In genomic region chr4:11537846-11538245, GRCh38 we compare ENCODE assay signal across 24 cellular contexts.
DNase-seq lines count a peak whose midpoint lies in the region; ATAC-seq lines count a peak whose summit lies in the region.
"Had no signal": no experiment of that assay in that cellular context is flagged by ENCODE, and none has a peak within 500 bp of the region (broad histone marks: within the 10 kb centered on the region; RNA-seq: fewer than 3 reads in every experiment).

No MANE protein-coding gene starts in this region.

- no peak overlapping the region for H3K27ac Mint-ChIP-seq in memory B cell
- H3K27ac Mint-ChIP-seq: activated CD4-positive, alpha-beta T cell treated with anti-CD3 and anti-CD28 coated beads, Interleukin-2, amount 10 ng/mL, durations not matched to agents 7 days and 5 days; CD4-positive, alpha-beta T cell had no signal

- peak; percentile 88 for ATAC-seq in GM18861 (IDR thresholded peaks at IDR 0.05; ENCODE audit: unreplicated experiment)
- peak; percentile 78 for ATAC-seq in GM21526 (IDR thresholded peaks at IDR 0.05; ENCODE audit: low FRiP score, unreplicated experiment)
- ATAC-seq in HG03432 (IDR thresholded peaks at IDR 0.05; ENCODE audit: unreplicated experiment): peak; percentile 79
- peak; percentile 93 for ATAC-seq in memory B cell (ENCODE audit: low read depth)
- ATAC-seq in GM21723 (IDR thresholded peaks at IDR 0.05; ENCODE audit: unreplicated experiment): no peak
- no peak for ATAC-seq in HG03135 (IDR thresholded peaks at IDR 0.05; ENCODE audit: unreplicated experiment)
- ATAC-seq: left cardiac atrium; stimulated activated naive CD8-positive, alpha-beta T cell treated with anti-CD3 and anti-CD28 coated beads, Interleukin-15, Interleukin-2, amounts not matched to agents 100 U/mL and 50 U/mL, for 24 hours had no signal

- DNase-seq in memory B cell (ENCODE audit: low spot score in 2 of 2) (no peak), occipital lobe (lab: John Stamatoyannopoulos, UW) (no peak)
- no peak for DNase-seq in activated CD8-positive, alpha-beta memory T cell treated with anti-CD3 and anti-CD28 coated beads for 24 hours
- DNase-seq: activated CD4-positive, alpha-beta T cell treated with anti-CD3 and anti-CD28 coated beads, Interleukin-2, amount 10 ng/mL, durations not matched to agents 7 days and 5 days; activated effector memory CD4-positive, alpha-beta T cell treated with Interleukin-2 at 50 U/mL for 16 hours; CD4-positive, alpha-beta T cell; DMS 273 treated with DMSO at 0.1 percent for 48 hours; GM23248; head of caudate nucleus; Karpas-422; left cardiac atrium; mesenchymal stem cell; NCI-H1105 treated with DMSO at 0.1 percent for 48 hours; NCI-H2081 treated with DMSO at 0.1 percent for 48 hours; NK-92 treated with Interleukin-12 subunit alpha and Interleukin-12 subunit beta, amount 100 ng/mL, for 24 hours; stimulated activated CD4-positive, alpha-beta T cell treated with anti-CD3 and anti-CD28 coated beads, Interleukin-2, amount 100 ng/mL, for 48 hours; stimulated activated naive CD8-positive, alpha-beta T cell treated with anti-CD3 and anti-CD28 coated beads, Interleukin-15, Interleukin-2, amounts not matched to agents 100 U/mL and 50 U/mL, for 24 hours; T-helper 2 cell; thyroid gland had no signal

- peaks cover 5% of the 10 kb centered on the region for H3K4me1 Mint-ChIP-seq in memory B cell
- H3K4me1 Mint-ChIP-seq: activated CD4-positive, alpha-beta T cell treated with anti-CD3 and anti-CD28 coated beads, Interleukin-2, amount 10 ng/mL, durations not matched to agents 7 days and 5 days had no signal

- H3K36me3 Mint-ChIP-seq in memory B cell: no peaks in the 10 kb centered on the region

- no peaks in the 10 kb centered on the region for H3K9me3 Mint-ChIP-seq in memory B cell
- H3K9me3 Mint-ChIP-seq: CD4-positive, alpha-beta T cell had no signal

- H3K27me3 Mint-ChIP-seq in memory B cell: peaks cover 9% of the 10 kb centered on the region
- H3K27me3 Mint-ChIP-seq: activated CD4-positive, alpha-beta T cell treated with anti-CD3 and anti-CD28 coated beads, Interleukin-2, amount 10 ng/mL, durations not matched to agents 7 days and 5 days; CD4-positive, alpha-beta T cell had no signal

- no peak overlapping the region for H3K4me3 Mint-ChIP-seq in memory B cell
- H3K4me3 Mint-ChIP-seq: activated CD4-positive, alpha-beta T cell treated with anti-CD3 and anti-CD28 coated beads, Interleukin-2, amount 10 ng/mL, durations not matched to agents 7 days and 5 days; CD4-positive, alpha-beta T cell had no signal

Comparison
In these comparisons a context has a peak if more than half of its experiments do, and no peak if none do; other contexts are left out.
1. ATAC-seq: peak in GM18861 (single experiment), GM21526 (single experiment), HG03432 (single experiment) and memory B cell (single experiment); none in GM21723 (single experiment) and HG03135 (single experiment).